ENCODE assay signal across 35 cellular contexts in genomic region chr13:33707449-33707848, GRCh38.
"Had no signal": no experiment of that assay in that cellular context is flagged by ENCODE, and none has a peak within 500 bp of the region (broad histone marks: within the 10 kb centered on the region; RNA-seq: fewer than 3 reads in every experiment).

No MANE protein-coding gene starts in this region.

- H3K27ac ChIP-seq: KMS-11 had no signal

- H3K4me2 ChIP-seq: KMS-11 had no signal

- H3K27me3 ChIP-seq: MG63 had no signal

- H3K9ac ChIP-seq: KMS-11 had no signal

- H3K36me3 ChIP-seq: MG63 had no signal

- DNase-seq: Karpas-422, Kasumi-1, KG1, MG63, MM.1S, MV-4-11, NCI-H1048, NCI-H1092, NCI-H1092 treated with DMSO at 0.1 percent for 48 hours, NCI-H1105, NCI-H1105 treated with DMSO at 0.1 percent for 48 hours, NCI-H1417, NCI-H1417 treated with DMSO at 0.1 percent for 48 hours, NCI-H1436, NCI-H1436 treated with DMSO at 0.1 percent for 48 hours, NCI-H146, NCI-H1694, NCI-H1694 treated with DMSO at 0.1 percent for 48 hours, NCI-H187, NCI-H187 treated with DMSO at 0.1 percent for 48 hours, NCI-H1930, NCI-H2029, NCI-H2029 treated with DMSO at 0.1 percent for 48 hours, NCI-H2081, NCI-H2081 treated with DMSO at 0.1 percent for 48 hours, NCI-H2107, NCI-H2171, NCI-H2171 treated with DMSO at 0.1 percent for 48 hours, NCI-H2227 treated with DMSO at 0.1 percent for 48 hours, NCI-H226, NCI-H345, NCI-H446, NCI-H446 treated with DMSO at 0.1 percent for 48 hours, NCI-H510A had no signal

- H3K4me3 ChIP-seq: MG63 had no signal
